13 cellular contexts compared by ENCODE assay signal in the genomic region with DNA sequence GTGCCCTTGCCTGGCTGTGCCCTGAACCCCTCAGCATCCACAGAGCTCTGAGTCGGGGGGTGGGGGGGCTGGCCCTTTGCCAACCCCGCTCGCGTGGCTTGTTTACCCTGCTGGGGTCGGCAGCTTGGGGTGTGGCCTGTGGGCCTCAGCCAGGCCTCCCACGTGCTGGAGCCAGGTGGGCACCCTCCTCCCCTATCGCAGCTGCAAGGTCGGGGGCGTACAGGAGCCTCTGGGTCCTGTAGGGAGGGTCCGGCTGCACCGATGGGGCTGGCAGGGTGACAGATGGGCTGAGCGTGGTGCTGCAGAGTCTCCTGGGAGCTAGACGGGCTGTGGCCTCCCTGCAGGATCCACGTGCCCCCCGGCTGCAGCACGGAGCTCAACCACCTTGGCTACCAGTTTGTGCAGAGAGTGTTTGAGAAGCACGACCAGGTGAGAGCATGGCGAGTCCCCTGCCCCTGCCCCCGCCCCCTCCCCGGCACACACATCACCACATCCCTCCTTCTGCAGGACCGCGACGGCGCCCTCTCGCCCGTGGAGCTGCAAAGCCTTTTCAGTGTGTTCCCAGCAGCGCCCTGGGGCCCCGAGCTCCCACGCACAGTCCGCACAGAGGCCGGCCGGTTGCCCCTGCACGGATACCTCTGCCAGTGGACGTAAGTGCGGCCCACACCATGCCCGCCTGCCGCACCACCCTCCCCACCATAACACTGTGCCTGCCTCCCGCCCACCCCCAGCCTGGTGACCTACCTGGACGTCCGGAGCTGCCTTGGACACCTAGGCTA. TPM values are rescaled to one million over a fixed set of nuclear protein-coding genes. Genes with fewer than 3 reads are reported as not detected.
A peak's percentile ranks its signal among the peaks of the same experiment; 100 is the strongest.
DNase-seq lines count a peak whose midpoint lies in the region; ATAC-seq, FAIRE-seq and TF ChIP-seq lines count a peak whose summit lies in the region.
"Had no signal": no experiment of that assay in that cellular context is flagged by ENCODE, and none has a peak within 500 bp of the region (broad histone marks: within the 10 kb centered on the region; RNA-seq: fewer than 3 reads in every experiment).

No MANE protein-coding gene starts in this region.

- POLR2A ChIA-PET in K562 (lab: Yijun Ruan, JAX) = interaction anchor here (1.1 kb wide), 1 partner anchor 83 kb away, joined by 3 read pairs; no protein-coding TSS in a partner anchor

- no peak for TF ChIP-seq EP300 in K562 (IDR thresholded peaks at IDR 0.05; ENCODE audit: low read length)

- no peak for FAIRE-seq in K562 (lab: Jason Lieb, UNC)

- in situ Hi-C loops in K562 (cut with MboI) = loop anchor here (10.0 kb wide), 1 partner anchor 277 kb away; a partner anchor contains a TSS

- H3K4me2 ChIP-seq in K562 (ENCODE audit: insufficient read depth, low read length) = no peak overlapping the region
- H3K4me2 ChIP-seq: BLaER1 had no signal

- no peak overlapping the region for H2AFZ ChIP-seq in K562 (ENCODE audit: low read depth, low read length)

- BruUV-seq in K562 (replicated peaks; lab: Mats Ljungman, UMichigan) = no TSS peak

- DNase-seq in DMS 273 (lab: John Stamatoyannopoulos, UW; ENCODE audit: unreplicated experiment) (peak; percentile 42), DMS 273 treated with DMSO at 0.1 percent for 48 hours (lab: John Stamatoyannopoulos, UW) (no peak), D341Med (ENCODE audit: low spot score) (peak; percentile 61), NCI-H2171 treated with DMSO at 0.1 percent for 48 hours (lab: John Stamatoyannopoulos, UW) (peak; percentile 83), K562 (ENCODE audit: extremely low read depth in 1 of 4, low spot score in 3 of 4) (no peak), islet precursor cell (no peak), NK-92 (lab: John Stamatoyannopoulos, UW; ENCODE audit: unreplicated experiment) (no peak)
- DNase-seq in stimulated activated CD8-positive, alpha-beta memory T cell treated with anti-CD3 and anti-CD28 coated beads, Interleukin-4, amount 100 ng/mL, for 48 hours = no peak
- DNase-seq: Calu3, DND-41, GDM1 had no signal

- intact Hi-C loops in K562 (cut with micrococcal nuclease) = no loop called here

- peaks cover 28% of the 10 kb centered on the region for H3K79me2 ChIP-seq in K562 (ENCODE audit: control insufficient read depth, insufficient read depth, low read length)

- H3K9me1 ChIP-seq in K562 (ENCODE audit: control insufficient read depth, insufficient read depth, low read length) = no peaks in the 10 kb centered on the region

- H4K20me1 ChIP-seq in K562 (replicated peaks; ENCODE audit: control insufficient read depth, insufficient read depth, low read length) = 0 out of 2 replicates have a peak, but pooled peaks cover 4% of the 10 kb centered on the region

- no peak for TF ChIP-seq CTCF in K562 (IDR thresholded peaks at IDR 0.05 in 2 of 3, conservative IDR thresholded peaks at IDR 0.05 in 1 of 3; ENCODE audit: insufficient read depth in 2 of 3, low read depth in 1 of 3, low read length in 3 of 3)

- H3K4me1 ChIP-seq in K562 (replicated peaks in 1 of 2; ENCODE audit: control insufficient read depth in 2 of 2, insufficient read depth in 2 of 2, low read length in 2 of 2) = peaks cover 24 to 98% of the 10 kb centered on the region in 2 experiments

- no peak overlapping the region for H3K27ac ChIP-seq in K562 (ENCODE audit: extremely low read depth, low read depth, low read length)
- H3K27ac ChIP-seq: BLaER1 had no signal

- no peaks in the 10 kb centered on the region for H3K9me3 ChIP-seq in K562 (replicated peaks; ENCODE audit: control insufficient read depth, insufficient read depth, low read depth, low read length)
- H3K9me3 ChIP-seq: BLaER1 had no signal

- TF ChIP-seq RAD21 in K562 (CRISPR knock-in tag; conservative IDR thresholded peaks at IDR 0.05 in 1 of 2, IDR thresholded peaks at IDR 0.05 in 1 of 2) = no peak

- H3K36me3 ChIP-seq in K562 (ENCODE audit: control insufficient read depth, insufficient read depth, low read length) = peaks cover 60% of the 10 kb centered on the region

- H3K4me3 ChIP-seq in K562 = no peak overlapping the region
- H3K4me3 ChIP-seq: BLaER1 had no signal

- CTCF ChIA-PET in K562 (lab: Yijun Ruan, JAX; ENCODE audit: low intra/inter-chr PET ratio) = no interaction called here

- H3K9ac ChIP-seq in K562 (ENCODE audit: insufficient read depth in 1 of 2, low read depth in 2 of 2, low read length in 2 of 2) = peak overlapping the region in 1 of 2 experiments; percentile 52; a peak in 2 of 4 replicates
- H3K9ac ChIP-seq: BLaER1 had no signal

- no peak for ATAC-seq in K562
- ATAC-seq: HCT116 had no signal

- H3K27me3 ChIP-seq in K562 (ENCODE audit: control insufficient read depth in 2 of 2, insufficient read depth in 2 of 2, low read length in 2 of 2) = no peaks in the 10 kb centered on the region

- no peak for TF ChIP-seq POLR2A in K562 (conservative IDR thresholded peaks at IDR 0.05)

- 90% methylated on average over 28 of the region's 40 CpGs for WGBS in K562 (ENCODE audit: insufficient coverage, low coverage, missing lambda C conversion rate)

RNA-seq across cellular contexts. Expression of a gene that starts 3.6 kb away (rescaled TPM):
- 214 and 929 TPM in 2 replicates for total RNA-seq in K562 (2011; cell fraction: chromatin; rRNA removed; ENCODE audit: low replicate concordance)
- total RNA-seq in K562 (2011; cell fraction: nucleolus; rRNA removed) = 1,026 and 1,077 TPM in 2 replicates
- total RNA-seq in K562 (2011; cell fraction: nucleoplasm; rRNA removed) = 329 and 385 TPM in 2 replicates
- 116 and 158 TPM in 2 replicates for total RNA-seq in K562 (2014; rRNA removed)
- total RNA-seq in K562 (2014; rRNA removed; fragmentation: Illumina TruSeq; extraction: Trizol) = 18.6 and 26.7 TPM in 2 replicates
- 83.6 and 87.9 TPM in 2 replicates for total RNA-seq in K562 (2015; rRNA removed; fragmentation: Illumina TruSeq; extraction: Trizol)
- total RNA-seq in K562 (2021) = 267 TPM in 2 replicates
- 118 and 173 TPM in 2 replicates for polyA plus RNA-seq in K562 (2011; rRNA removed)
- 121 and 296 TPM in 2 replicates for polyA plus RNA-seq in K562 (2011; cell fraction: cytosol; rRNA removed)
- 1,454 and 2,407 TPM in 2 replicates for polyA plus RNA-seq in K562 (2011; cell fraction: nucleus; rRNA removed)
- 192 and 214 TPM in 2 replicates for polyA plus RNA-seq in K562 (2012)
- polyA plus RNA-seq in K562 (2014; fragmentation: Illumina TruSeq; extraction: Trizol) = 112 and 139 TPM in 2 replicates
- polyA plus RNA-seq in K562 (2014; fragmentation: Nextera tagmentation; extraction: Ambion mirVana) = 1 to 10 TPM; 5.0 to 6.8 TPM
- polyA plus RNA-seq in K562 (2014; rRNA removed) = 373 and 378 TPM in 2 replicates
- polyA minus RNA-seq in K562 (2011; rRNA and poly(A)+ RNA removed) = 14.4 and 20.6 TPM in 2 replicates
- polyA minus RNA-seq in K562 (2011; cell fraction: cytosol; rRNA and poly(A)+ RNA removed) = 48.0 and 67.2 TPM in 2 replicates
- polyA minus RNA-seq in K562 (2011; cell fraction: nucleus; rRNA and poly(A)+ RNA removed) = 214 and 219 TPM in 2 replicates

RNA-seq across cellular contexts. Expression of a gene that starts 3.9 kb away (rescaled TPM):
- 4.0 and 18.2 TPM in 2 replicates for total RNA-seq in K562 (2011; cell fraction: chromatin; rRNA removed; ENCODE audit: low replicate concordance)
- total RNA-seq in K562 (2011; cell fraction: nucleolus; rRNA removed) = 16.8 and 19.9 TPM in 2 replicates
- total RNA-seq in K562 (2011; cell fraction: nucleoplasm; rRNA removed) = 6.3 and 7.2 TPM in 2 replicates
- total RNA-seq in K562 (2014; rRNA removed) (2.7 and 3.9 TPM in 2 replicates), K562 (2014; rRNA removed; fragmentation: Illumina TruSeq; extraction: Trizol) (0.11 TPM in 1 of 2 replicates, not detected in the other), K562 (2015; rRNA removed; fragmentation: Illumina TruSeq; extraction: Trizol) (0.79 and 0.94 TPM in 2 replicates), K562 (2021) (3.6 and 4.0 TPM in 2 replicates)
- polyA plus RNA-seq in K562 (2011; rRNA removed) (1.7 and 3.5 TPM in 2 replicates), K562 (2014; fragmentation: Illumina TruSeq; extraction: Trizol) (0.55 and 1.1 TPM in 2 replicates), K562 (2014; fragmentation: Nextera tagmentation; extraction: Ambion mirVana) (under 1 TPM in 1 of 2 experiments, not detected in 1; 0.03 TPM), K562 (2014; rRNA removed) (3.4 and 5.6 TPM in 2 replicates)
- polyA plus RNA-seq in K562 (2011; cell fraction: cytosol; rRNA removed) = 2.9 and 8.6 TPM in 2 replicates
- polyA plus RNA-seq in K562 (2011; cell fraction: nucleus; rRNA removed) = 36.3 and 53.0 TPM in 2 replicates
- 2.4 and 6.7 TPM in 2 replicates for polyA plus RNA-seq in K562 (2012)
- 0.15 and 0.39 TPM in 2 replicates for polyA minus RNA-seq in K562 (2011; rRNA and poly(A)+ RNA removed)
- 1.2 TPM in 1 of 2 replicates, not detected in the other for polyA minus RNA-seq in K562 (2011; cell fraction: cytosol; rRNA and poly(A)+ RNA removed)
- polyA minus RNA-seq in K562 (2011; cell fraction: nucleus; rRNA and poly(A)+ RNA removed) = 3.2 and 5.4 TPM in 2 replicates

RNA-seq across cellular contexts. Expression of a gene that starts 8.7 kb away (rescaled TPM):
- 38.7 and 156 TPM in 2 replicates for total RNA-seq in K562 (2011; cell fraction: chromatin; rRNA removed; ENCODE audit: low replicate concordance)
- 192 and 203 TPM in 2 replicates for total RNA-seq in K562 (2011; cell fraction: nucleolus; rRNA removed)
- total RNA-seq in K562 (2011; cell fraction: nucleoplasm; rRNA removed) = 62.0 and 88.9 TPM in 2 replicates
- total RNA-seq in K562 (2014; rRNA removed) (251 and 276 TPM in 2 replicates), K562 (2014; rRNA removed; fragmentation: Illumina TruSeq; extraction: Trizol) (65.4 and 88.2 TPM in 2 replicates), K562 (2015; rRNA removed; fragmentation: Illumina TruSeq; extraction: Trizol) (147 and 168 TPM in 2 replicates), K562 (2021) (191 and 213 TPM in 2 replicates)
- polyA plus RNA-seq in K562 (2011; rRNA removed) (114 TPM in 2 replicates), K562 (2014; fragmentation: Illumina TruSeq; extraction: Trizol) (152 and 188 TPM in 2 replicates), K562 (2014; fragmentation: Nextera tagmentation; extraction: Ambion mirVana) (10 to 100 TPM; 10.6 to 27.7 TPM), K562 (2014; rRNA removed) (193 and 200 TPM in 2 replicates)
- 94.5 and 181 TPM in 2 replicates for polyA plus RNA-seq in K562 (2011; cell fraction: cytosol; rRNA removed)
- polyA plus RNA-seq in K562 (2011; cell fraction: nucleus; rRNA removed) = 195 and 305 TPM in 2 replicates
- 87.2 and 101 TPM in 2 replicates for polyA plus RNA-seq in K562 (2012)
- 22.1 and 33.0 TPM in 2 replicates for polyA minus RNA-seq in K562 (2011; rRNA and poly(A)+ RNA removed)
- 41.4 and 45.7 TPM in 2 replicates for polyA minus RNA-seq in K562 (2011; cell fraction: cytosol; rRNA and poly(A)+ RNA removed)
- polyA minus RNA-seq in K562 (2011; cell fraction: nucleus; rRNA and poly(A)+ RNA removed) = 57.6 and 61.8 TPM in 2 replicates

RNA-seq across cellular contexts. Expression of a gene that starts 12.6 kb away (rescaled TPM):
- total RNA-seq in K562 (2011; cell fraction: chromatin; rRNA removed; ENCODE audit: low replicate concordance) = 18.2 and 82.3 TPM in 2 replicates
- 114 and 120 TPM in 2 replicates for total RNA-seq in K562 (2011; cell fraction: nucleolus; rRNA removed)
- 55.7 and 56.0 TPM in 2 replicates for total RNA-seq in K562 (2011; cell fraction: nucleoplasm; rRNA removed)
- total RNA-seq in K562 (2014; rRNA removed) (48.3 and 63.8 TPM in 2 replicates), K562 (2014; rRNA removed; fragmentation: Illumina TruSeq; extraction: Trizol) (9.6 and 15.8 TPM in 2 replicates), K562 (2015; rRNA removed; fragmentation: Illumina TruSeq; extraction: Trizol) (28.3 and 29.3 TPM in 2 replicates), K562 (2021) (50.6 and 56.6 TPM in 2 replicates)
- polyA plus RNA-seq in K562 (2011; rRNA removed) (22.2 and 33.4 TPM in 2 replicates), K562 (2014; fragmentation: Illumina TruSeq; extraction: Trizol) (43.3 and 47.9 TPM in 2 replicates), K562 (2014; fragmentation: Nextera tagmentation; extraction: Ambion mirVana) (1 to 10 TPM; 1.2 to 2.3 TPM), K562 (2014; rRNA removed) (46.6 and 48.7 TPM in 2 replicates)
- 35.0 and 78.3 TPM in 2 replicates for polyA plus RNA-seq in K562 (2011; cell fraction: cytosol; rRNA removed)
- polyA plus RNA-seq in K562 (2011; cell fraction: nucleus; rRNA removed) = 96.4 and 165 TPM in 2 replicates
- polyA plus RNA-seq in K562 (2012) = 52.6 and 67.7 TPM in 2 replicates
- 5.2 and 7.4 TPM in 2 replicates for polyA minus RNA-seq in K562 (2011; rRNA and poly(A)+ RNA removed)
- polyA minus RNA-seq in K562 (2011; cell fraction: cytosol; rRNA and poly(A)+ RNA removed) = 16.1 and 16.5 TPM in 2 replicates
- 65.4 and 66.1 TPM in 2 replicates for polyA minus RNA-seq in K562 (2011; cell fraction: nucleus; rRNA and poly(A)+ RNA removed)

RNA-seq across cellular contexts. Expression of a gene that starts 18.7 kb away (rescaled TPM):
- total RNA-seq in K562 (2011; cell fraction: chromatin; rRNA removed; ENCODE audit: low replicate concordance) = 7.7 and 42.2 TPM in 2 replicates
- 40.7 and 45.1 TPM in 2 replicates for total RNA-seq in K562 (2011; cell fraction: nucleolus; rRNA removed)
- total RNA-seq in K562 (2011; cell fraction: nucleoplasm; rRNA removed) = 14.7 and 16.8 TPM in 2 replicates
- total RNA-seq in K562 (2014; rRNA removed) = 4.8 and 5.3 TPM in 2 replicates
- total RNA-seq in K562 (2014; rRNA removed; fragmentation: Illumina TruSeq; extraction: Trizol) = 0.70 and 1.2 TPM in 2 replicates
- 3.4 and 5.1 TPM in 2 replicates for total RNA-seq in K562 (2015; rRNA removed; fragmentation: Illumina TruSeq; extraction: Trizol)
- 23.3 and 25.4 TPM in 2 replicates for total RNA-seq in K562 (2021)
- 3.3 and 6.7 TPM in 2 replicates for polyA plus RNA-seq in K562 (2011; rRNA removed)
- polyA plus RNA-seq in K562 (2011; cell fraction: cytosol; rRNA removed) = 5.5 and 12.0 TPM in 2 replicates
- polyA plus RNA-seq in K562 (2011; cell fraction: nucleus; rRNA removed) = 36.7 and 65.7 TPM in 2 replicates
- polyA plus RNA-seq in K562 (2012) = 14.6 and 20.0 TPM in 2 replicates
- 5.5 and 10.2 TPM in 2 replicates for polyA plus RNA-seq in K562 (2014; fragmentation: Illumina TruSeq; extraction: Trizol)
- under 1 TPM; 0.08 to 0.11 TPM for polyA plus RNA-seq in K562 (2014; fragmentation: Nextera tagmentation; extraction: Ambion mirVana)
- polyA plus RNA-seq in K562 (2014; rRNA removed) = 12.2 and 12.5 TPM in 2 replicates
- polyA minus RNA-seq in K562 (2011; rRNA and poly(A)+ RNA removed) = 2.7 and 3.3 TPM in 2 replicates
- 7.6 and 11.2 TPM in 2 replicates for polyA minus RNA-seq in K562 (2011; cell fraction: cytosol; rRNA and poly(A)+ RNA removed)
- polyA minus RNA-seq in K562 (2011; cell fraction: nucleus; rRNA and poly(A)+ RNA removed) = 14.4 and 18.2 TPM in 2 replicates

Comparison
In these comparisons a context has a peak if more than half of its experiments do, and no peak if none do; other contexts are left out.
1. DNase-seq: peak in DMS 273 (single experiment), D341Med (single experiment) and NCI-H2171 treated with DMSO at 0.1 percent for 48 hours (single experiment); none in DMS 273 treated with DMSO at 0.1 percent for 48 hours (single experiment), K562 (0 of 4), islet precursor cell (single experiment), stimulated activated CD8-positive, alpha-beta memory T cell treated with anti-CD3 and anti-CD28 coated beads, Interleukin-4, amount 100 ng/mL, for 48 hours (single experiment) and NK-92 (single experiment).